In the genomic region with DNA sequence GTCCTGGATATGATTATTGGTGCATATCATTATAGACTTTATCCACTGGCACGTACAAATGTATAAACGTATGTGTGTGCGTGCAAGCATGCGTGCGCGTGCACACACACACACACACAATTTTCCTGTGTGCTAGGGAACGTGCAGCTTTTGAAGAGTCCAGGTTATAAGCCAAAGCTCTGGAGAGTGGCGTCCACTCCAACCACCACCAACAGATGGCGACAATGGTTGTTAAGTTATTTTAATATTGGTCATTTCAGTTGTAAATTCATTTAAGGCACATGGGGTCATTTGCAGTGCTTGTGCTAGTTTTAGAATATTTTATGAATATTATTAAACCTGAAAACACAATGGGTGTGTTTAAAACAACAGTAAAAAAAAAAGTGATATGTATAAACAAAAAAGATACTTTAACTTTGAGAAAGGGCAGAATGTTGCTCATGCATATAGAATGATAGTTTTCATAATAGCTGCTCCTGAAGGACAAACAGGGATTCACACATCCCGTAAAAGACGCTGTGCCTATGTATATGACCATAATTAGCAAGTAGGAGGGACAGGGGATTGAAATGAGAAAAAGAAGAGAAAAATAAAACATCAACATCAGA, we compare ENCODE assay signal across 8 cellular contexts.
DNase-seq lines count a peak whose midpoint lies in the region; ATAC-seq lines count a peak whose summit lies in the region.

No MANE protein-coding gene starts in this region.

- H3K9ac ChIP-seq in adipocyte (ENCODE audit: low read length), result no peak overlapping the region

- in situ Hi-C loops in G401 (cut with HindIII; ENCODE audit: low sequenced_read_pairs), result no loop called here

- H3K36me3 ChIP-seq in adipocyte (ENCODE audit: control insufficient read depth, insufficient read depth, low read length, severe bottlenecking), result no peaks in the 10 kb centered on the region

- H3K4me1 ChIP-seq in adipocyte (ENCODE audit: control insufficient read depth, insufficient read depth, low read length), result peaks cover 41% of the 10 kb centered on the region

- H3K9me3 ChIP-seq in adipocyte (ENCODE audit: control insufficient read depth, low read length), result no peaks in the 10 kb centered on the region

- H3K27me3 ChIP-seq in adipocyte (replicated peaks; ENCODE audit: control insufficient read depth, insufficient read depth, low read length), result no peaks in the 10 kb centered on the region

- DNase-seq in GDM1 (lab: John Stamatoyannopoulos, UW) (peak; percentile 24), RPMI7951 (ENCODE audit: low read depth) (peak; percentile 58), adipocyte (ENCODE audit: low read depth) (peak; percentile 72), hepatic stellate cell (ENCODE audit: low spot score) (peak; percentile 10), G401 (ENCODE audit: low spot score) (no peak)
- DNase-seq in stimulated activated CD4-positive, alpha-beta T cell treated with anti-CD3 and anti-CD28 coated beads, Interleukin-2, amount 100 ng/mL, for 24 hours, result peak; percentile 60 to 62

- ATAC-seq in HG02938 (IDR thresholded peaks at IDR 0.05; ENCODE audit: unreplicated experiment) (peak; percentile 59), GM19463 (IDR thresholded peaks at IDR 0.05; ENCODE audit: unreplicated experiment) (no peak)

- H3K4me3 ChIP-seq in adipocyte (ENCODE audit: low read length), result no peak overlapping the region
